In the genomic region with DNA sequence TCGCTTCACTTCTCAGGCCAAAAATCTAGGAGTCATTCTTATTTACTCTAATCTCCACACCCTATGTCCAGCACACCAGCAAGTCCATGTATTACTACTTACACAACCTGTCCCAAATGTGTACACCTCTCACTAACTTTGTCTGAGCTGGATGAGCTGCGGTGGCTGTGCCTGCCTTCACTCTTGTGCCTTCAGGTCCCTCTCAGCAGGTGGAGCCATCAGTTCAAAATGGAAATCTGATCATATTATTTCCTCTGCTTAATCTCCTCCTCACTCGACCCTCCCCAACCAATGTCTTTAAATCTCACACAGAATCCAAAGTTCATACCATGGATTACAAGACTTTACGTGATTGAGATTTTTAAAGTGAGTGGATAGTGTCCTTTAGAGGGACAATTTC, we compare ENCODE assay signal across 18 cellular contexts.
DNase-seq lines count a peak whose midpoint lies in the region; ATAC-seq and TF ChIP-seq lines count a peak whose summit lies in the region.
"Had no signal": no experiment of that assay in that cellular context is flagged by ENCODE, and none has a peak within 500 bp of the region (broad histone marks: within the 10 kb centered on the region; RNA-seq: fewer than 3 reads in every experiment).

No MANE protein-coding gene starts in this region.

- no peaks in the 10 kb centered on the region for H3K79me2 ChIP-seq in OCI-LY1 (ENCODE audit: insufficient read depth, low read length)
- H3K79me2 ChIP-seq: hepatocyte had no signal

- H3K9me2 ChIP-seq in OCI-LY1 (ENCODE audit: low read depth, low read length): no peaks in the 10 kb centered on the region

- no peaks in the 10 kb centered on the region for H3K4me1 ChIP-seq in OCI-LY1 (ENCODE audit: insufficient read depth, low read length, severe bottlenecking)
- no peaks in the 10 kb centered on the region for H3K4me1 ChIP-seq in naive thymus-derived CD4-positive, alpha-beta T cell (ENCODE audit: control insufficient read depth in 2 of 2, insufficient read depth in 2 of 2, low read length in 2 of 2)
- H3K4me1 ChIP-seq: vagina had no signal

- POLR2A ChIA-PET in activated CD4-positive, alpha-beta T cell treated with anti-CD3 and anti-CD28 coated beads for 36 hours (lab: Charles Lee): no interaction called here
- POLR2A ChIA-PET in naive thymus-derived CD4-positive, alpha-beta T cell (lab: Charles Lee): no interaction called here

- TF ChIP-seq CTCF in GM12864 (IDR thresholded peaks at IDR 0.05; ENCODE audit: low read depth, low read length, missing control alignments) (peak; percentile 47), OCI-LY1 (IDR thresholded peaks at IDR 0.05; ENCODE audit: low read length) (peak; percentile 61)

- no peak overlapping the region for H3K27ac ChIP-seq in OCI-LY1 (ENCODE audit: low read depth, low read length, poor library complexity, severe bottlenecking)
- H3K27ac ChIP-seq in naive thymus-derived CD4-positive, alpha-beta T cell (ENCODE audit: low read depth, low read length): no peak overlapping the region
- H3K27ac ChIP-seq: hepatocyte, HL-60, vagina had no signal

- no peaks in the 10 kb centered on the region for H3K36me3 Mint-ChIP-seq in activated CD4-positive, alpha-beta T cell treated with anti-CD3 and anti-CD28 coated beads for 36 hours (ENCODE audit: low read depth)
- H3K36me3 Mint-ChIP-seq in naive thymus-derived CD4-positive, alpha-beta T cell: no peaks in the 10 kb centered on the region

- H3K27me3 ChIP-seq in OCI-LY1 (ENCODE audit: insufficient read depth, low read length): no peaks in the 10 kb centered on the region
- H3K27me3 ChIP-seq in naive thymus-derived CD4-positive, alpha-beta T cell (ENCODE audit: control insufficient read depth in 2 of 2, insufficient read depth in 2 of 2, low read length in 2 of 2): no peaks in the 10 kb centered on the region
- H3K27me3 ChIP-seq: hepatocyte, vagina had no signal

- H3K9me3 Mint-ChIP-seq in activated CD4-positive, alpha-beta T cell treated with anti-CD3 and anti-CD28 coated beads for 36 hours (ENCODE audit: low read depth): no peaks in the 10 kb centered on the region
- H3K9me3 Mint-ChIP-seq in naive thymus-derived CD4-positive, alpha-beta T cell: peaks cover 0 to 1% (median 0%) of the 10 kb centered on the region in 11 donors
- H3K9me3 Mint-ChIP-seq: neural crest cell had no signal

- no peaks in the 10 kb centered on the region for H4K20me1 ChIP-seq in OCI-LY1 (ENCODE audit: insufficient read depth, low read length)

- no peak overlapping the region for H3K9ac ChIP-seq in OCI-LY1 (ENCODE audit: low read length)

- peak; percentile 39 for ATAC-seq in activated CD4-positive, alpha-beta T cell treated with anti-CD3 and anti-CD28 coated beads for 36 hours
- peak; percentile 32 for ATAC-seq in naive thymus-derived CD4-positive, alpha-beta T cell
- ATAC-seq in HG02642 (IDR thresholded peaks at IDR 0.05; ENCODE audit: poor library complexity, unreplicated experiment) (no peak), GM19395 (IDR thresholded peaks at IDR 0.05; ENCODE audit: unreplicated experiment) (no peak)

- H3F3A ChIP-seq in OCI-LY1 (ENCODE audit: insufficient read depth, low read length): no peaks in the 10 kb centered on the region

- H3K27ac Mint-ChIP-seq in activated CD4-positive, alpha-beta T cell treated with anti-CD3 and anti-CD28 coated beads for 36 hours: no peak overlapping the region
- H3K27ac Mint-ChIP-seq in naive thymus-derived CD4-positive, alpha-beta T cell: peak overlapping the region in 1 of 9 donors; percentile 59

- intact Hi-C loops in activated CD4-positive, alpha-beta T cell treated with anti-CD3 and anti-CD28 coated beads for 36 hours (cut with DNase I, micrococcal nuclease): loop anchor here in 1 of 2 experiments (5.0 kb wide), 1 partner anchor 35 kb away; no protein-coding TSS in a partner anchor
- intact Hi-C loops in naive thymus-derived CD4-positive, alpha-beta T cell (cut with micrococcal nuclease): loop anchor here (1.0 kb wide), 3 partner anchors 37 to 322 kb away; no protein-coding TSS in a partner anchor

- H3K4me3 Mint-ChIP-seq in activated CD4-positive, alpha-beta T cell treated with anti-CD3 and anti-CD28 coated beads for 36 hours: no peak overlapping the region
- no peak overlapping the region for H3K4me3 Mint-ChIP-seq in naive thymus-derived CD4-positive, alpha-beta T cell
- H3K4me3 Mint-ChIP-seq: neural crest cell had no signal

- no peak overlapping the region for H3K4me2 ChIP-seq in OCI-LY1 (ENCODE audit: low read length)
- H3K4me2 ChIP-seq: hepatocyte had no signal

- no peak overlapping the region for H2AFZ ChIP-seq in OCI-LY1 (ENCODE audit: low read length)
- H2AFZ ChIP-seq: hepatocyte had no signal

- H3K9me3 ChIP-seq in OCI-LY1 (ENCODE audit: low read length): no peaks in the 10 kb centered on the region
- no peaks in the 10 kb centered on the region for H3K9me3 ChIP-seq in naive thymus-derived CD4-positive, alpha-beta T cell (ENCODE audit: control insufficient read depth in 2 of 3, low read length in 3 of 3)
- H3K9me3 ChIP-seq: vagina had no signal

- peaks cover 2% of the 10 kb centered on the region for H3K4me1 Mint-ChIP-seq in activated CD4-positive, alpha-beta T cell treated with anti-CD3 and anti-CD28 coated beads for 36 hours
- H3K4me1 Mint-ChIP-seq in naive thymus-derived CD4-positive, alpha-beta T cell: peaks cover 0 to 5% (median 0%) of the 10 kb centered on the region in 7 donors

- H3K4me3 ChIP-seq in GM12864 (ENCODE audit: low read depth, low read length) (no peak overlapping the region), OCI-LY1 (ENCODE audit: low read depth, low read length, poor library complexity, severe bottlenecking) (no peak overlapping the region)
- H3K4me3 ChIP-seq in naive thymus-derived CD4-positive, alpha-beta T cell (ENCODE audit: low read length): no peak overlapping the region
- H3K4me3 ChIP-seq: hepatocyte, vagina had no signal

- CTCF ChIA-PET in activated CD4-positive, alpha-beta T cell treated with anti-CD3 and anti-CD28 coated beads for 36 hours (lab: Charles Lee): interaction anchor here (0.6 kb wide), 1 partner anchor 17 kb away, joined by 3 read pairs; no protein-coding TSS in a partner anchor
- CTCF ChIA-PET in naive thymus-derived CD4-positive, alpha-beta T cell (lab: Charles Lee): interaction anchor here (0.9 to 3.8 kb wide), 3 partner anchors 11 to 70 kb away, joined by 3 to 21 read pairs (median 3); no protein-coding TSS in a partner anchor

- no peaks in the 10 kb centered on the region for H3K36me3 ChIP-seq in OCI-LY1 (ENCODE audit: insufficient read depth, low read length)
- H3K36me3 ChIP-seq in naive thymus-derived CD4-positive, alpha-beta T cell (ENCODE audit: control insufficient read depth in 2 of 3, insufficient read depth in 3 of 3, low read length in 3 of 3): no peaks in the 10 kb centered on the region
- H3K36me3 ChIP-seq: vagina had no signal

- peaks cover 5% of the 10 kb centered on the region for H3K27me3 Mint-ChIP-seq in activated CD4-positive, alpha-beta T cell treated with anti-CD3 and anti-CD28 coated beads for 36 hours
- H3K27me3 Mint-ChIP-seq in naive thymus-derived CD4-positive, alpha-beta T cell: peaks cover 0 to 66% (median 9%) of the 10 kb centered on the region in 5 donors

- DNase-seq in activated CD4-positive, alpha-beta T cell treated with anti-CD3 and anti-CD28 coated beads for 36 hours: peak; percentile 14
- DNase-seq in activated CD4-positive, alpha-beta T cell treated with anti-CD3 and anti-CD28 coated beads for 1 hour: no peak
- DNase-seq in GM12864 (ENCODE audit: low read depth) (no peak), DMS153 (lab: John Stamatoyannopoulos, UW) (no peak)
- peak in 3 of 9 donors; percentile 5 to 6 (median 6) for DNase-seq in naive thymus-derived CD4-positive, alpha-beta T cell
- DNase-seq: activated T-cell treated with anti-CD3 and anti-CD28 coated beads, Interleukin-2, amount 50 U/mL, for 48 hours; effector CD4-positive, alpha-beta T cell; KBM-7; mesendoderm; SIG-M5; stimulated activated CD4-positive, alpha-beta T cell treated with anti-CD3 and anti-CD28 coated beads, Interleukin-12 subunit alpha, Interleukin-12 subunit beta, amount 100 ng/mL, for 4 hours had no signal

Comparison
In these comparisons a context has a peak if more than half of its experiments do, and no peak if none do; other contexts are left out.
1. ATAC-seq: peak in activated CD4-positive, alpha-beta T cell treated with anti-CD3 and anti-CD28 coated beads for 36 hours (single experiment) and naive thymus-derived CD4-positive, alpha-beta T cell (single experiment); none in HG02642 (single experiment) and GM19395 (single experiment).